9 cellular contexts compared by ENCODE assay signal in the genomic region with DNA sequence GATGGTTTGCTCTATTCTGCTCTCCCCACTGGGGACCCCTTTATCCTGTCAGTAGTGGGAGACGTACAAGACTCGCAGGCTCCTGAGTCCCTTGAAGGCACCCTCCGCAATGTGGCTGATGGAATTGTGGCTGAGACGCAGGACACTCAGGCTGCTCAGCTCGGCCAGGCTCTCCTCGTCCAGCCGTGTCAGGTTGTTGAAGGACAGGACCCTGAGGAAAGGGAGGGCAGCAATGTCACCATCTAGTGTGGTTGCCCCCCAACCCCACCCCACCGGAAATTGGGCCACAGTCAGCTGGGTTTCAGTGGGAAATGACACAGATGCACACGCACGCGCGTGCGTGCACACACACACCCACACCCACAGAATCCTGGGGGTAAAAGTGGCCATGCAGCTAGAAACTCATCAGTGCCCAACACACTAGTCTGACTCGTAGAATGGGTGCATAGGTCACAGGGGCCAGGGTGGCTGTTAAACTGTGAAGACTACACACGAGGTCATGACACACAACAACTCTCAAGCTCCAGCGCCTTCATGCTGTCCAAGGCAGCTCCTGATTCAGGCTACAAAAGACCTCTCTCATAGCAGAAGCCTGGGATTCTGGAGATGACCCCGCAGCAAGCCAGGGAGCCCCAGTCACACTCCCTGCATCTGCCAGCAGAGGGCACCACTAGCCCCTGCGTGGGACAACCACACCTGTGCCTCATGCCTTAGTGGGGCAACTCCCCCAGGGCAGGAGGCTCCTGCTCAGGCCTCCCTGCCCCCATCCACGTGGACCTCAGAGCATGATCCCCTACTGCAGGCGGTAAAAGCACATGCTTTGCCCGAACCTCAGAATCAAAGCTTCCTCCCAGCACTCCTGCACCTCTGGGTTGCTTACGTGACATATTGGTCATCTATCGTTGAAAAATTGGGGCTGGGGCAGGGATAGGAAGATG.
A peak's percentile ranks its signal among the peaks of the same experiment; 100 is the strongest.
DNase-seq lines count a peak whose midpoint lies in the region; ATAC-seq and TF ChIP-seq lines count a peak whose summit lies in the region.
"Had no signal": no experiment of that assay in that cellular context is flagged by ENCODE, and none has a peak within 500 bp of the region (broad histone marks: within the 10 kb centered on the region; RNA-seq: fewer than 3 reads in every experiment).

No MANE protein-coding gene starts in this region.

- in situ Hi-C loops in G401 (cut with HindIII; ENCODE audit: low sequenced_read_pairs), result no loop called here

- peak; percentile 84 for TF ChIP-seq CTCF in HL-60 (IDR thresholded peaks at IDR 0.05; ENCODE audit: insufficient read depth, low read length)

- no peaks in the 10 kb centered on the region for H3K27me3 ChIP-seq in HL-60 (ENCODE audit: insufficient read depth, poor library complexity, severe bottlenecking)

- peak; percentile 66 for DNase-seq in COLO668 (lab: John Stamatoyannopoulos, UW; ENCODE audit: unreplicated experiment)
- DNase-seq in HL-60 (ENCODE audit: low read depth in 1 of 2, low spot score in 1 of 2), result peak; percentile 13 to 38
- DNase-seq in caudate nucleus (lab: John Stamatoyannopoulos, UW), result peak in 55 of 61 donors; percentile 12 to 74 (median 44)
- peak; percentile 76 for DNase-seq in left lobe of liver (ENCODE audit: low spot score)
- DNase-seq in stimulated activated CD4-positive, alpha-beta T cell treated with anti-CD3 and anti-CD28 coated beads, TNF-alpha, amount 100 ng/mL, for 4 hours (ENCODE audit: low read depth in 3 of 3), result peak; percentile 60 to 63 (median 62)
- DNase-seq in G401 (ENCODE audit: low spot score), result no peak

- H3K4me3 ChIP-seq in HL-60 (replicated peaks; ENCODE audit: insufficient read depth, low read length), result no peak overlapping the region

- H3K27ac ChIP-seq in HL-60 (replicated peaks) (no peak overlapping the region), caudate nucleus (ENCODE audit: low read depth, low read length) (peak overlapping the region; percentile 4)
- H3K27ac ChIP-seq: epithelial cell of prostate had no signal

- ATAC-seq in GM19351 (IDR thresholded peaks at IDR 0.05; ENCODE audit: unreplicated experiment), result peak; percentile 88
- peak; percentile 88 for ATAC-seq in activated CD4-positive, CD25-positive, alpha-beta regulatory T cell treated with anti-CD3 and anti-CD28 coated beads, Interleukin-2, amount 50 U/mL, for 24 hours
- peak; percentile 82 for ATAC-seq in left lobe of liver
